Comparison of ENCODE assay signal across 8 cellular contexts in genomic region chr16:2194852-2195315, GRCh38. TPM values are rescaled to one million over a fixed set of nuclear protein-coding genes. Genes with fewer than 3 reads are reported as not detected.
DNase-seq lines count a peak whose midpoint lies in the region; ATAC-seq and TF ChIP-seq lines count a peak whose summit lies in the region.

No MANE protein-coding gene starts in this region.

- H3K9me3 ChIP-seq in Panc1 (ENCODE audit: control insufficient read depth, insufficient read depth, low read depth, low read length): no peaks in the 10 kb centered on the region
- H3K9me3 ChIP-seq in iPS-18c (ENCODE audit: control insufficient read depth, insufficient read depth, low read length): no peaks in the 10 kb centered on the region

- H3K36me3 Mint-ChIP-seq in activated naive CD8-positive, alpha-beta T cell treated with anti-CD3 and anti-CD28 coated beads, Interleukin-2, amount 50 U/mL, for 24 hours (ENCODE audit: low read depth): no peaks in the 10 kb centered on the region

- peaks cover 32% of the 10 kb centered on the region for H3K27me3 Mint-ChIP-seq in activated naive CD8-positive, alpha-beta T cell treated with anti-CD3 and anti-CD28 coated beads, Interleukin-2, amount 50 U/mL, for 24 hours

- POLR2A ChIA-PET in Panc1 (lab: Charles Lee): interaction anchor here (0.8 kb wide), 1 partner anchor 20 kb away, joined by 3 read pairs; no protein-coding TSS in a partner anchor

- BruUV-seq in Panc1 (replicated peaks; lab: Mats Ljungman, UMichigan): no TSS peak

- peak; percentile 82 for ATAC-seq in Panc1
- ATAC-seq in activated naive CD8-positive, alpha-beta T cell treated with anti-CD3 and anti-CD28 coated beads, Interleukin-2, amount 50 U/mL, for 24 hours: peak; percentile 73
- ATAC-seq in GM21423 (IDR thresholded peaks at IDR 0.05; ENCODE audit: unreplicated experiment): no peak

- peak overlapping the region; percentile 4 for H3K4me3 Mint-ChIP-seq in activated naive CD8-positive, alpha-beta T cell treated with anti-CD3 and anti-CD28 coated beads, Interleukin-2, amount 50 U/mL, for 24 hours

- CTCF ChIA-PET in Panc1 (lab: Charles Lee): interaction anchor here (0.6 to 0.7 kb wide), 3 partner anchors 31 to 350 kb away, joined by 3 to 5 read pairs (median 3); no protein-coding TSS in a partner anchor

- H3K27ac Mint-ChIP-seq in activated naive CD8-positive, alpha-beta T cell treated with anti-CD3 and anti-CD28 coated beads, Interleukin-2, amount 50 U/mL, for 24 hours: no peak overlapping the region

- DNase-seq in DMS 273 treated with DMSO at 0.1 percent for 48 hours (lab: John Stamatoyannopoulos, UW) (peak; percentile 34), HPDE6-E6E7 (ENCODE audit: extremely low spot score) (peak; percentile 59), Panc1 (ENCODE audit: low read depth, low spot score) (peak; percentile 35), globus pallidus (ENCODE audit: low spot score) (no peak)
- DNase-seq in activated naive CD8-positive, alpha-beta T cell treated with anti-CD3 and anti-CD28 coated beads, Interleukin-2, amount 50 U/mL, for 24 hours: peak; percentile 39
- peak; percentile 28 to 60 (median 34) for DNase-seq in stimulated activated naive CD4-positive, alpha-beta T cell (lab: John Stamatoyannopoulos, UW)

- H3K4me1 Mint-ChIP-seq in activated naive CD8-positive, alpha-beta T cell treated with anti-CD3 and anti-CD28 coated beads, Interleukin-2, amount 50 U/mL, for 24 hours: peaks cover 6% of the 10 kb centered on the region

- H3K36me3 ChIP-seq in Panc1 (ENCODE audit: control insufficient read depth, insufficient read depth, low read length): no peaks in the 10 kb centered on the region

- no peaks in the 10 kb centered on the region for H3K27me3 ChIP-seq in Panc1 (ENCODE audit: control insufficient read depth, insufficient read depth, low read length)

- intact Hi-C loops in Panc1 (cut with micrococcal nuclease; ENCODE audit: unreplicated experiment): no loop called here

- no peak; the same call in 1 of the 2 replicates for TF ChIP-seq CTCF in Panc1 (IDR thresholded peaks at IDR 0.05)

- H3K4me3 ChIP-seq in Panc1 (ENCODE audit: low read depth in 2 of 2, low read length in 2 of 2): peak overlapping the region in 1 of 2 experiments; percentile 30; a peak in 1 of 4 replicates
- H3K4me3 ChIP-seq in iPS-18c (ENCODE audit: insufficient read depth, low read depth, low read length): peak overlapping the region; percentile 57; the same call in 1 of the 2 replicates

- no peak overlapping the region for H3K27ac ChIP-seq in Panc1 (ENCODE audit: low read length)

- in situ Hi-C loops in Panc1 (cut with HindIII; ENCODE audit: low pct_unique_long_range_greater_than_20kb, low sequenced_read_pairs): no loop called here

- H3K4me1 ChIP-seq in Panc1 (ENCODE audit: control insufficient read depth, insufficient read depth, low read length): peaks cover 5% of the 10 kb centered on the region

- H3K9me3 Mint-ChIP-seq in activated naive CD8-positive, alpha-beta T cell treated with anti-CD3 and anti-CD28 coated beads, Interleukin-2, amount 50 U/mL, for 24 hours: no peaks in the 10 kb centered on the region

RNA-seq across cellular contexts. Expression of gene CASKIN1, which starts 1.5 kb away (rescaled TPM):
- 4.5 TPM for total RNA-seq in Panc1 (2021; ENCODE audit: unreplicated experiment)
- polyA plus RNA-seq in Panc1 (2012; ENCODE audit: insufficient read length): 2.8 TPM

RNA-seq across cellular contexts. Expression of gene MLST8, which starts 10.4 kb away (rescaled TPM):
- 91.1 TPM for total RNA-seq in Panc1 (2021; ENCODE audit: unreplicated experiment)
- polyA plus RNA-seq in Panc1 (2012; ENCODE audit: insufficient read length): 129 TPM

RNA-seq across cellular contexts. Expression of gene BRICD5, which starts 15.8 kb away (rescaled TPM):
- total RNA-seq in Panc1 (2021; ENCODE audit: unreplicated experiment): 8.7 TPM
- polyA plus RNA-seq in Panc1 (2012; ENCODE audit: insufficient read length): 5.1 TPM

RNA-seq across cellular contexts. Expression of gene PGP, which starts 19.8 kb away (rescaled TPM):
- 48.7 TPM for total RNA-seq in Panc1 (2021; ENCODE audit: unreplicated experiment)
- 51.6 TPM for polyA plus RNA-seq in Panc1 (2012; ENCODE audit: insufficient read length)

RNA-seq across cellular contexts. Expression of gene E4F1, which starts 28.5 kb away (rescaled TPM):
- 50.8 TPM for total RNA-seq in Panc1 (2021; ENCODE audit: unreplicated experiment)
- polyA plus RNA-seq in Panc1 (2012; ENCODE audit: insufficient read length): 71.0 TPM
